Comparison of ENCODE assay signal across 17 cellular contexts in the genomic region with DNA sequence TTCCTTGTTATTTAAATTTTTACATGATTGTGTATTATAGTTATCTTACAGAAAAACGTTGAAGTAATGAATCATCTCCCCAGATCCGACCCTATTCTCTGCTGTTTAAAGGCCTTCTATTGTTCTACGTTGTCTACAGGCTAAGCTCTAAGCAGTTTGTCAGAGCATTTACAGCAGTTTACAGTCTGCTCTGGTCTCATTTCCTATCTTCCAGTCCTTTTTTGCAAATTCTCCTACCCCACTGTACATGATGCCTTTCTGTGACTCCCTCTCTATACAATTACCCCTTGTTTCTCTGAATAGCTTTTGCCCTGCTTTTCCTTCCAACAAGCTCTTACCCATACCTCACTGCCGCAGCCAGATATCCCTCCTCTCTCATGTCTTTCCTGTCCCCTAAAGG.
"Had no signal": no experiment of that assay in that cellular context is flagged by ENCODE, and none has a peak within 500 bp of the region (broad histone marks: within the 10 kb centered on the region; RNA-seq: fewer than 3 reads in every experiment).

No MANE protein-coding gene starts in this region.

- H3K36me3 Mint-ChIP-seq: memory B cell had no signal

- H3K9me3 Mint-ChIP-seq: nephron progenitor cell had no signal

- H3K27ac Mint-ChIP-seq: memory B cell; nephron progenitor cell; stimulated activated naive CD8-positive, alpha-beta T cell treated with anti-CD3 and anti-CD28 coated beads, Interleukin-15, amount 100 ng/mL, for 72 hours had no signal

- H3K27me3 Mint-ChIP-seq: memory B cell; naive thymus-derived CD8-positive, alpha-beta T cell; stimulated activated naive CD8-positive, alpha-beta T cell treated with anti-CD3 and anti-CD28 coated beads, Interleukin-15, amount 100 ng/mL, for 72 hours had no signal

- H3K4me1 Mint-ChIP-seq: memory B cell; naive thymus-derived CD8-positive, alpha-beta T cell; nephron progenitor cell had no signal

- H3K4me3 Mint-ChIP-seq: memory B cell; naive thymus-derived CD8-positive, alpha-beta T cell; nephron progenitor cell; stimulated activated naive CD8-positive, alpha-beta T cell treated with anti-CD3 and anti-CD28 coated beads, Interleukin-15, amount 100 ng/mL, for 72 hours had no signal

- DNase-seq: dermis blood vessel endothelial cell; effector memory CD4-positive, alpha-beta T cell; gastrocnemius medialis; head of caudate nucleus; kidney; naive thymus-derived CD8-positive, alpha-beta T cell; nephron progenitor cell; occipital lobe; ovary; posterior cingulate gyrus; psoas muscle; sigmoid colon; spleen; stimulated activated naive CD4-positive, alpha-beta T cell; stimulated activated naive CD8-positive, alpha-beta T cell treated with anti-CD3 and anti-CD28 coated beads, Interleukin-15, amount 100 ng/mL, for 72 hours; transverse colon had no signal
